ENCODE assay signal across 2 cellular contexts in genomic region chr11:61888590-61888989, GRCh38.
TF ChIP-seq lines count a peak whose summit lies in the region.

No MANE protein-coding gene starts in this region.

TF ChIP-seq in SK-N-SH, 30 proteins besides CTCF, POLR2A, EP300 and RAD21 (continued from another document):
- TF ChIP-seq, protein P1, sequence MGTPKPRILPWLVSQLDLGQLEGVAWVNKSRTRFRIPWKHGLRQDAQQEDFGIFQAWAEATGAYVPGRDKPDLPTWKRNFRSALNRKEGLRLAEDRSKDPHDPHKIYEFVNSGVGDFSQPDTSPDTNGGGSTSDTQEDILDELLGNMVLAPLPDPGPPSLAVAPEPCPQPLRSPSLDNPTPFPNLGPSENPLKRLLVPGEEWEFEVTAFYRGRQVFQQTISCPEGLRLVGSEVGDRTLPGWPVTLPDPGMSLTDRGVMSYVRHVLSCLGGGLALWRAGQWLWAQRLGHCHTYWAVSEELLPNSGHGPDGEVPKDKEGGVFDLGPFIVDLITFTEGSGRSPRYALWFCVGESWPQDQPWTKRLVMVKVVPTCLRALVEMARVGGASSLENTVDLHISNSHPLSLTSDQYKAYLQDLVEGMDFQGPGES (IDR thresholded peaks at IDR 0.05; ENCODE audit: low read depth, low read length) = no peak

TF ChIP-seq in SK-N-SH treated with all-trans-retinoic acid at 6 μM for 48 hours, 23 proteins besides CTCF, POLR2A, EP300 and RAD21:
- TF ChIP-seq, protein P2, sequence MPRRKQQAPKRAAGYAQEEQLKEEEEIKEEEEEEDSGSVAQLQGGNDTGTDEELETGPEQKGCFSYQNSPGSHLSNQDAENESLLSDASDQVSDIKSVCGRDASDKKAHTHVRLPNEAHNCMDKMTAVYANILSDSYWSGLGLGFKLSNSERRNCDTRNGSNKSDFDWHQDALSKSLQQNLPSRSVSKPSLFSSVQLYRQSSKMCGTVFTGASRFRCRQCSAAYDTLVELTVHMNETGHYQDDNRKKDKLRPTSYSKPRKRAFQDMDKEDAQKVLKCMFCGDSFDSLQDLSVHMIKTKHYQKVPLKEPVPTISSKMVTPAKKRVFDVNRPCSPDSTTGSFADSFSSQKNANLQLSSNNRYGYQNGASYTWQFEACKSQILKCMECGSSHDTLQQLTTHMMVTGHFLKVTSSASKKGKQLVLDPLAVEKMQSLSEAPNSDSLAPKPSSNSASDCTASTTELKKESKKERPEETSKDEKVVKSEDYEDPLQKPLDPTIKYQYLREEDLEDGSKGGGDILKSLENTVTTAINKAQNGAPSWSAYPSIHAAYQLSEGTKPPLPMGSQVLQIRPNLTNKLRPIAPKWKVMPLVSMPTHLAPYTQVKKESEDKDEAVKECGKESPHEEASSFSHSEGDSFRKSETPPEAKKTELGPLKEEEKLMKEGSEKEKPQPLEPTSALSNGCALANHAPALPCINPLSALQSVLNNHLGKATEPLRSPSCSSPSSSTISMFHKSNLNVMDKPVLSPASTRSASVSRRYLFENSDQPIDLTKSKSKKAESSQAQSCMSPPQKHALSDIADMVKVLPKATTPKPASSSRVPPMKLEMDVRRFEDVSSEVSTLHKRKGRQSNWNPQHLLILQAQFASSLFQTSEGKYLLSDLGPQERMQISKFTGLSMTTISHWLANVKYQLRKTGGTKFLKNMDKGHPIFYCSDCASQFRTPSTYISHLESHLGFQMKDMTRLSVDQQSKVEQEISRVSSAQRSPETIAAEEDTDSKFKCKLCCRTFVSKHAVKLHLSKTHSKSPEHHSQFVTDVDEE (CRISPR knock-in tag; IDR thresholded peaks at IDR 0.05) = no peak
